11 cellular contexts compared by ENCODE assay signal in genomic region chr11:102157219-102157618, GRCh38. TPM values are rescaled to one million over a fixed set of nuclear protein-coding genes. Genes with fewer than 3 reads are reported as not detected.
DNase-seq lines count a peak whose midpoint lies in the region; ATAC-seq and TF ChIP-seq lines count a peak whose summit lies in the region.
"Had no signal": no experiment of that assay in that cellular context is flagged by ENCODE, and none has a peak within 500 bp of the region (broad histone marks: within the 10 kb centered on the region; RNA-seq: fewer than 3 reads in every experiment).

No MANE protein-coding gene starts in this region.

- peaks cover 43% of the 10 kb centered on the region for H3F3A ChIP-seq in GM23248 (ENCODE audit: insufficient read depth)

- H3K27ac ChIP-seq in GM23248 (peak overlapping the region; percentile 15), VCaP (peak overlapping the region; percentile 43), cardiac muscle cell (peak overlapping the region; percentile 72)

- peaks cover 46% of the 10 kb centered on the region for H3K4me1 ChIP-seq in GM23248 (ENCODE audit: insufficient read depth)
- peaks cover 72% of the 10 kb centered on the region for H3K4me1 ChIP-seq in cardiac muscle cell (ENCODE audit: low read depth)

- TF ChIP-seq CTCF in VCaP (conservative IDR thresholded peaks at IDR 0.05) (no peak), cardiac muscle cell (IDR thresholded peaks at IDR 0.05; ENCODE audit: low read depth, low read length) (no peak)

- 0 out of 2 replicates have a peak, but pooled peaks cover 7% of the 10 kb centered on the region for H4K20me1 ChIP-seq in GM23248 (ENCODE audit: insufficient read depth)

- DNase-seq in GM23248: peak; percentile 73
- peak in 1 of 2 donors; percentile 97 for DNase-seq in cardiac muscle cell (ENCODE audit: low read depth in 1 of 2, low spot score in 1 of 2)
- peak; percentile 92 for DNase-seq in renal cortical epithelial cell (ENCODE audit: low read depth)
- no peak for DNase-seq in activated naive CD4-positive, alpha-beta T cell (lab: John Stamatoyannopoulos, UW)
- no peak for DNase-seq in DMS79 treated with DMSO at 0.1 percent for 48 hours (lab: John Stamatoyannopoulos, UW)
- DNase-seq in activated CD4-positive, CD25-positive, alpha-beta regulatory T cell treated with anti-CD3 and anti-CD28 coated beads, Interleukin-2, amount 50 U/mL, for 72 hours: no peak
- DNase-seq: activated CD8-positive, alpha-beta T cell treated with anti-CD3 and anti-CD28 coated beads for 36 hours; central memory CD4-positive, alpha-beta T cell; substantia nigra had no signal

- no peak overlapping the region for H3K9ac ChIP-seq in GM23248

- no peak for ATAC-seq in GM18861 (IDR thresholded peaks at IDR 0.05; ENCODE audit: unreplicated experiment)
- ATAC-seq: activated CD8-positive, alpha-beta T cell treated with anti-CD3 and anti-CD28 coated beads for 36 hours had no signal

- H3K4me3 ChIP-seq in GM23248 (no peak overlapping the region), cardiac muscle cell (no peak overlapping the region)

- WGBS in GM23248 (ENCODE audit: low coverage in 1 of 2, low lambda C conversion rate in 2 of 2, missing lambda C conversion rate in 2 of 2), 2 experiments: 37 to 46% methylated on average over 2 of the region's 2 CpGs

- H3K36me3 ChIP-seq in GM23248 (ENCODE audit: low read depth) (peaks cover 2% of the 10 kb centered on the region; the same call in 1 of the 2 replicates), cardiac muscle cell (peaks cover 4% of the 10 kb centered on the region)

- H2AFZ ChIP-seq in GM23248: no peak overlapping the region

- H3K27me3 ChIP-seq in GM23248 (replicated peaks; ENCODE audit: insufficient read depth) (no peaks in the 10 kb centered on the region), cardiac muscle cell (no peaks in the 10 kb centered on the region)

- peaks cover 100% of the 10 kb centered on the region for H3K79me2 ChIP-seq in GM23248 (ENCODE audit: insufficient read depth)

- H3K9me2 ChIP-seq in GM23248 (ENCODE audit: insufficient read depth): no peaks in the 10 kb centered on the region

- H3K9me3 ChIP-seq in GM23248 (ENCODE audit: low read depth) (no peaks in the 10 kb centered on the region), cardiac muscle cell (ENCODE audit: low read depth) (no peaks in the 10 kb centered on the region)

- in situ Hi-C loops in GM23248 (cut with MboI): no loop called here

- no peak overlapping the region for H3K4me2 ChIP-seq in GM23248 (ENCODE audit: unreplicated experiment)

RNA-seq across cellular contexts. Expression of gene YAP1, which starts 47.0 kb away (rescaled TPM):
- 118 and 136 TPM in 2 replicates for total RNA-seq in GM23248 (2014; rRNA removed; shearing (Covaris generic))
- polyA plus RNA-seq in GM23248 (2016; fragmentation: Nextera tagmentation; extraction: Ambion mirVana) (11.0 and 11.9 TPM in 2 replicates), cardiac muscle cell (40.8 and 48.4 TPM in 2 replicates)
- total RNA-seq in cardiac muscle cell (264 and 277 TPM in 2 replicates), renal cortical epithelial cell (98.1 and 219 TPM in 2 replicates)
- total RNA-seq: activated CD8-positive, alpha-beta T cell treated with anti-CD3 and anti-CD28 coated beads for 36 hours had no signal

Comparison
In these comparisons a context has a peak if more than half of its experiments do, and no peak if none do; other contexts are left out.
1. DNase-seq: peak in GM23248 (single experiment) and renal cortical epithelial cell (single experiment); none in activated naive CD4-positive, alpha-beta T cell (0 of 4), DMS79 treated with DMSO at 0.1 percent for 48 hours (single experiment) and activated CD4-positive, CD25-positive, alpha-beta regulatory T cell treated with anti-CD3 and anti-CD28 coated beads, Interleukin-2, amount 50 U/mL, for 72 hours (single experiment).
2. H3K27ac ChIP-seq: peak in every context shown above with its lines; median percentile 72 in cardiac muscle cell; 43 in VCaP; 15 in GM23248.